In the genomic region with DNA sequence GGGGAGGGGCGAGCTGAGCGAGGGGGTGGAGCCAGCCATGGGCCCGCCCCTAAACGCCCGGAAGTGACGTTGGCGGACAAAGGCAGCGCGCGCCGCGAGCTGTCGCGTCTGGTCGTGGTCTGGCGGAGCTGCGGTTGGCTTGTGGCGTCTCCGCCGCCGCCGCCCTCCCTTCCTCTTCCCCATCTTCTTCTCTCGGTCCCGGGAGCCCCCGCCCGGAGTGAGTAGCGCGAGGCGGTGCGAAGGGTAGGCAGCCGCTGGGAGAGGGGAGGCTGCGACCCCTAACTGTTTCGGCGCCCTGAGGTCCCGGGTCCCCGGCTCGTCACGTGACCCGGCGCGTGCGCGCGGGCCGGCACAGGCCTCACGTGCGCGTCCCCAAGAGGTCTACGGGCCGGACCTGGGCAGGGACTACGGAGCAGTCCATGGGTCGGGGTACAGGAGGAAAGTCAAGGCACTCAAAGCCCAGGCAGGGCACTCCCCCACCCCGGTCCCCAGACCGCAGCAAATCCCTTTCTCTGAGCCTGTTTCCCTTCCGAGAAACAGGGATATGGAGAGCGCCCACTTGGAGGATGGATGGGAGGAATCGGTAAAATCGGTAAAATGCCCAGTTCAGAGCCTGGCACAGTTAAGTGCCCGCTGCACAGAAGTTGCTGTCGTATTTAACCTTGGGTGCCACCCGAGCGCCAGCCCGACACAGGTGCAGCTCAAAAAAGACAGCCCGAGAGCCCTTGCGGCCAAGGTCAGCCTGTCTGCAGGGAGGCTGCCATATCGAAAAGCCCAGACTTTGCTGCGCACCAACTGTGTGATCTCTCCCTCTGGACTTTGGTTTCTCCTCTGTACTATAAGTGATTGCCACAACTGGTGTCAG, we compare ENCODE assay signal across 1 cellular context.
A peak's percentile ranks its signal among the peaks of the same experiment; 100 is the strongest.
TF ChIP-seq lines count a peak whose summit lies in the region.

TSS of gene NTMT1 (plus strand) at position 85 of the 865 bp plus-strand sequence. CDS start 6,541 bp downstream, outside the sequence.

TF ChIP-seq in HepG2, 621 proteins besides CTCF, POLR2A, EP300 and RAD21 (continued from another document and continues in another):
- TF ChIP-seq, protein P1, sequence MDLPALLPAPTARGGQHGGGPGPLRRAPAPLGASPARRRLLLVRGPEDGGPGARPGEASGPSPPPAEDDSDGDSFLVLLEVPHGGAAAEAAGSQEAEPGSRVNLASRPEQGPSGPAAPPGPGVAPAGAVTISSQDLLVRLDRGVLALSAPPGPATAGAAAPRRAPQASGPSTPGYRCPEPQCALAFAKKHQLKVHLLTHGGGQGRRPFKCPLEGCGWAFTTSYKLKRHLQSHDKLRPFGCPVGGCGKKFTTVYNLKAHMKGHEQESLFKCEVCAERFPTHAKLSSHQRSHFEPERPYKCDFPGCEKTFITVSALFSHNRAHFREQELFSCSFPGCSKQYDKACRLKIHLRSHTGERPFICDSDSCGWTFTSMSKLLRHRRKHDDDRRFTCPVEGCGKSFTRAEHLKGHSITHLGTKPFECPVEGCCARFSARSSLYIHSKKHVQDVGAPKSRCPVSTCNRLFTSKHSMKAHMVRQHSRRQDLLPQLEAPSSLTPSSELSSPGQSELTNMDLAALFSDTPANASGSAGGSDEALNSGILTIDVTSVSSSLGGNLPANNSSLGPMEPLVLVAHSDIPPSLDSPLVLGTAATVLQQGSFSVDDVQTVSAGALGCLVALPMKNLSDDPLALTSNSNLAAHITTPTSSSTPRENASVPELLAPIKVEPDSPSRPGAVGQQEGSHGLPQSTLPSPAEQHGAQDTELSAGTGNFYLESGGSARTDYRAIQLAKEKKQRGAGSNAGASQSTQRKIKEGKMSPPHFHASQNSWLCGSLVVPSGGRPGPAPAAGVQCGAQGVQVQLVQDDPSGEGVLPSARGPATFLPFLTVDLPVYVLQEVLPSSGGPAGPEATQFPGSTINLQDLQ (CRISPR knock-in tag; IDR thresholded peaks at IDR 0.05): no peak
- TF ChIP-seq ZNF234 (CRISPR knock-in tag; conservative IDR thresholded peaks at IDR 0.05): no peak
- TF ChIP-seq, protein P2, sequence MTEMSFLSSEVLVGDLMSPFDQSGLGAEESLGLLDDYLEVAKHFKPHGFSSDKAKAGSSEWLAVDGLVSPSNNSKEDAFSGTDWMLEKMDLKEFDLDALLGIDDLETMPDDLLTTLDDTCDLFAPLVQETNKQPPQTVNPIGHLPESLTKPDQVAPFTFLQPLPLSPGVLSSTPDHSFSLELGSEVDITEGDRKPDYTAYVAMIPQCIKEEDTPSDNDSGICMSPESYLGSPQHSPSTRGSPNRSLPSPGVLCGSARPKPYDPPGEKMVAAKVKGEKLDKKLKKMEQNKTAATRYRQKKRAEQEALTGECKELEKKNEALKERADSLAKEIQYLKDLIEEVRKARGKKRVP (CRISPR knock-in tag; IDR thresholded peaks at IDR 0.05): no peak
- TF ChIP-seq SIX1 (CRISPR knock-in tag; IDR thresholded peaks at IDR 0.05; ENCODE audit: borderline replicate concordance): no peak
- TF ChIP-seq NR2C2 (CRISPR knock-in tag; IDR thresholded peaks at IDR 0.05; ENCODE audit: borderline replicate concordance): 0 out of 2 replicates have a peak, but pooled peaks have one; percentile 7
- peak; percentile 75 for TF ChIP-seq ZNF350 (CRISPR knock-in tag; IDR thresholded peaks at IDR 0.05; ENCODE audit: borderline replicate concordance, low read depth)
- peak; percentile 85; the same call in 1 of the 2 replicates for TF ChIP-seq ZNF33A (CRISPR knock-in tag; IDR thresholded peaks at IDR 0.05; ENCODE audit: borderline replicate concordance)
- TF ChIP-seq MAZ (IDR thresholded peaks at IDR 0.05; ENCODE audit: borderline replicate concordance, low read depth, low read length): peak; percentile 45; the same call in 1 of the 2 replicates
- 0 out of 2 replicates have a peak, but pooled peaks have one; percentile 49 for TF ChIP-seq MAZ (CRISPR knock-in tag; IDR thresholded peaks at IDR 0.05; ENCODE audit: low read depth)
- no peak for TF ChIP-seq ZNF101 (CRISPR knock-in tag; IDR thresholded peaks at IDR 0.05; ENCODE audit: borderline replicate concordance, low read depth)
- TF ChIP-seq TSC22D2 (CRISPR knock-in tag; IDR thresholded peaks at IDR 0.05; ENCODE audit: borderline replicate concordance): no peak
- no peak for TF ChIP-seq JDP2 (CRISPR knock-in tag; IDR thresholded peaks at IDR 0.05; ENCODE audit: borderline replicate concordance)
- no peak for TF ChIP-seq ZNF414 (CRISPR knock-in tag; IDR thresholded peaks at IDR 0.05)
- peak; percentile 91 for TF ChIP-seq ZFP90 (CRISPR knock-in tag; IDR thresholded peaks at IDR 0.05; ENCODE audit: borderline replicate concordance)
- peak; percentile 96 for TF ChIP-seq MXD4 (CRISPR knock-in tag; IDR thresholded peaks at IDR 0.05)
- 0 out of 2 replicates have a peak, but pooled peaks have one; percentile 48 for TF ChIP-seq ZBTB39 (CRISPR knock-in tag; IDR thresholded peaks at IDR 0.05)
- TF ChIP-seq GATAD2A (CRISPR knock-in tag; IDR thresholded peaks at IDR 0.05): no peak
- TF ChIP-seq ZNF20 (CRISPR knock-in tag; IDR thresholded peaks at IDR 0.05): no peak
- TF ChIP-seq ERF (CRISPR knock-in tag; IDR thresholded peaks at IDR 0.05): no peak
- no peak for TF ChIP-seq MTF2 (CRISPR knock-in tag; IDR thresholded peaks at IDR 0.05; ENCODE audit: borderline replicate concordance)
- TF ChIP-seq MIER3 (CRISPR knock-in tag; IDR thresholded peaks at IDR 0.05; ENCODE audit: borderline replicate concordance): no peak
- no peak for TF ChIP-seq GRHL1 (CRISPR knock-in tag; conservative IDR thresholded peaks at IDR 0.05)
- peak; percentile 74 for TF ChIP-seq MYPOP (CRISPR knock-in tag; IDR thresholded peaks at IDR 0.05)
- 0 out of 2 replicates have a peak, but pooled peaks have one; percentile 32 for TF ChIP-seq ZNF724P (CRISPR knock-in tag; IDR thresholded peaks at IDR 0.05; ENCODE audit: borderline replicate concordance)
- no peak; the same call in 1 of the 2 replicates for TF ChIP-seq ZNF607 (CRISPR knock-in tag; IDR thresholded peaks at IDR 0.05; ENCODE audit: borderline replicate concordance)
- TF ChIP-seq ZNF614 (CRISPR knock-in tag; IDR thresholded peaks at IDR 0.05; ENCODE audit: borderline replicate concordance): no peak; the same call in 1 of the 2 replicates
- TF ChIP-seq ZNF781 (CRISPR knock-in tag; IDR thresholded peaks at IDR 0.05; ENCODE audit: borderline replicate concordance, not compliant biosample characterization): peak; percentile 93
- TF ChIP-seq, protein P3, sequence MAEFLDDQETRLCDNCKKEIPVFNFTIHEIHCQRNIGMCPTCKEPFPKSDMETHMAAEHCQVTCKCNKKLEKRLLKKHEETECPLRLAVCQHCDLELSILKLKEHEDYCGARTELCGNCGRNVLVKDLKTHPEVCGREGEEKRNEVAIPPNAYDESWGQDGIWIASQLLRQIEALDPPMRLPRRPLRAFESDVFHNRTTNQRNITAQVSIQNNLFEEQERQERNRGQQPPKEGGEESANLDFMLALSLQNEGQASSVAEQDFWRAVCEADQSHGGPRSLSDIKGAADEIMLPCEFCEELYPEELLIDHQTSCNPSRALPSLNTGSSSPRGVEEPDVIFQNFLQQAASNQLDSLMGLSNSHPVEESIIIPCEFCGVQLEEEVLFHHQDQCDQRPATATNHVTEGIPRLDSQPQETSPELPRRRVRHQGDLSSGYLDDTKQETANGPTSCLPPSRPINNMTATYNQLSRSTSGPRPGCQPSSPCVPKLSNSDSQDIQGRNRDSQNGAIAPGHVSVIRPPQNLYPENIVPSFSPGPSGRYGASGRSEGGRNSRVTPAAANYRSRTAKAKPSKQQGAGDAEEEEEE (CRISPR knock-in tag; IDR thresholded peaks at IDR 0.05; ENCODE audit: borderline replicate concordance): no peak
- no peak; the same call in 1 of the 2 replicates for TF ChIP-seq ZSCAN9 (CRISPR knock-in tag; IDR thresholded peaks at IDR 0.05; ENCODE audit: borderline replicate concordance)
- TF ChIP-seq SMAD3 (CRISPR knock-in tag; IDR thresholded peaks at IDR 0.05): no peak
- peak; percentile 82 for TF ChIP-seq SPEN (CRISPR knock-in tag; IDR thresholded peaks at IDR 0.05; ENCODE audit: low read depth)
- peak; percentile 81; the same call in 1 of the 2 replicates for TF ChIP-seq MEF2D (CRISPR knock-in tag; IDR thresholded peaks at IDR 0.05)
- TF ChIP-seq TBP (CRISPR knock-in tag; IDR thresholded peaks at IDR 0.05): 0 out of 2 replicates have a peak, but pooled peaks have one; percentile 81
- TF ChIP-seq HDAC2 (CRISPR knock-in tag; IDR thresholded peaks at IDR 0.05): 0 out of 2 replicates have a peak, but pooled peaks have one; percentile 36
- peak; percentile 95; the same call in 1 of the 2 replicates for TF ChIP-seq MYC (CRISPR knock-in tag; IDR thresholded peaks at IDR 0.05; ENCODE audit: borderline replicate concordance)
- peak; percentile 77; the same call in 1 of the 2 replicates for TF ChIP-seq RNF2 (conservative IDR thresholded peaks at IDR 0.05; ENCODE audit: low read depth)
- TF ChIP-seq, protein P4, sequence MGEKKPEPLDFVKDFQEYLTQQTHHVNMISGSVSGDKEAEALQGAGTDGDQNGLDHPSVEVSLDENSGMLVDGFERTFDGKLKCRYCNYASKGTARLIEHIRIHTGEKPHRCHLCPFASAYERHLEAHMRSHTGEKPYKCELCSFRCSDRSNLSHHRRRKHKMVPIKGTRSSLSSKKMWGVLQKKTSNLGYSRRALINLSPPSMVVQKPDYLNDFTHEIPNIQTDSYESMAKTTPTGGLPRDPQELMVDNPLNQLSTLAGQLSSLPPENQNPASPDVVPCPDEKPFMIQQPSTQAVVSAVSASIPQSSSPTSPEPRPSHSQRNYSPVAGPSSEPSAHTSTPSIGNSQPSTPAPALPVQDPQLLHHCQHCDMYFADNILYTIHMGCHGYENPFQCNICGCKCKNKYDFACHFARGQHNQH (CRISPR knock-in tag; IDR thresholded peaks at IDR 0.05): 0 out of 2 replicates have a peak, but pooled peaks have one; percentile 13
- peak; percentile 48 for TF ChIP-seq KDM5B (CRISPR knock-in tag; IDR thresholded peaks at IDR 0.05; ENCODE audit: borderline replicate concordance)
- TF ChIP-seq, protein P5, sequence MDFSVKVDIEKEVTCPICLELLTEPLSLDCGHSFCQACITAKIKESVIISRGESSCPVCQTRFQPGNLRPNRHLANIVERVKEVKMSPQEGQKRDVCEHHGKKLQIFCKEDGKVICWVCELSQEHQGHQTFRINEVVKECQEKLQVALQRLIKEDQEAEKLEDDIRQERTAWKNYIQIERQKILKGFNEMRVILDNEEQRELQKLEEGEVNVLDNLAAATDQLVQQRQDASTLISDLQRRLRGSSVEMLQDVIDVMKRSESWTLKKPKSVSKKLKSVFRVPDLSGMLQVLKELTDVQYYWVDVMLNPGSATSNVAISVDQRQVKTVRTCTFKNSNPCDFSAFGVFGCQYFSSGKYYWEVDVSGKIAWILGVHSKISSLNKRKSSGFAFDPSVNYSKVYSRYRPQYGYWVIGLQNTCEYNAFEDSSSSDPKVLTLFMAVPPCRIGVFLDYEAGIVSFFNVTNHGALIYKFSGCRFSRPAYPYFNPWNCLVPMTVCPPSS (IDR thresholded peaks at IDR 0.05): no peak
- TF ChIP-seq SIN3A (IDR thresholded peaks at IDR 0.05; ENCODE audit: borderline replicate concordance, low read depth, low read length): no peak; the same call in 1 of the 2 replicates
- TF ChIP-seq, protein P6, sequence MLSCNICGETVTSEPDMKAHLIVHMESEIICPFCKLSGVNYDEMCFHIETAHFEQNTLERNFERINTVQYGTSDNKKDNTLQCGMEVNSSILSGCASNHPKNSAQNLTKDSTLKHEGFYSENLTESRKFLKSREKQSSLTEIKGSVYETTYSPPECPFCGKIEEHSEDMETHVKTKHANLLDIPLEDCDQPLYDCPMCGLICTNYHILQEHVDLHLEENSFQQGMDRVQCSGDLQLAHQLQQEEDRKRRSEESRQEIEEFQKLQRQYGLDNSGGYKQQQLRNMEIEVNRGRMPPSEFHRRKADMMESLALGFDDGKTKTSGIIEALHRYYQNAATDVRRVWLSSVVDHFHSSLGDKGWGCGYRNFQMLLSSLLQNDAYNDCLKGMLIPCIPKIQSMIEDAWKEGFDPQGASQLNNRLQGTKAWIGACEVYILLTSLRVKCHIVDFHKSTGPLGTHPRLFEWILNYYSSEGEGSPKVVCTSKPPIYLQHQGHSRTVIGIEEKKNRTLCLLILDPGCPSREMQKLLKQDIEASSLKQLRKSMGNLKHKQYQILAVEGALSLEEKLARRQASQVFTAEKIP (CRISPR knock-in tag; IDR thresholded peaks at IDR 0.05; ENCODE audit: borderline replicate concordance): no peak
- peak; percentile 71 for TF ChIP-seq ZNF143 (CRISPR knock-in tag; IDR thresholded peaks at IDR 0.05)
